ENCODE assay signal across 15 cellular contexts in the genomic region with DNA sequence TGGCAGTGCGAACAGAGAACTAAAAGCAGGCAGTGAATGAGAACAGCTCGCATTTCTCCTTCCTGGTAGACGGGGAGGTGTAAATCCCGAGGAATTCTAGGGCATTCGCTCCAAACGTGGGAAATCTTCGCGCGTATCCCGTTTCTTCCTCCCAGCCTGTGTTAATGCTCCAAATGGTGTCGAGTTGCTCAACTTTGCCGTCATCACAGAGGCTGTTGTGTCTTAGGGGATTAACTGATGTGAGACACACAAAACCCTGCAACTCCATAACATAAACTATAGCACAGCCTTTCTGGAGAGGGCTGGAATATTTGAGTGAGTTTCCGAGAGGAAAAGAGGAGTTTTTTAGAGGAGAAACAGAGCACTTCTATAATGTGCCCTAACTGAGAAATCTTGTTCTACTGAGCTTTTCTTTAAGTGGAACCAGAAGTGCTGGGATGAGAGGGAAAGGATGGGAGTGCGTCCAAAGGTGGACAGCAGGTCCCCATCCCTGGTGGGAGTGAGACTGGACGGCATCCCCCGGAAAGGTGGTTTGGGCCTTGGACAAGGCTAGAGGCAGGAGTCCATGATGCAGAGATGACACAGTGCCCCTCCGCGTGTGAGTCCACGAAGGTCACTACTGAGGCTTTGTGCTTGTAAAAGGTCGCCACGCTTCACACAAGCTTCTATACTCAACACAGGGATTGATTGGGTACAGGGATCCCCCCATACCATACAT. TPM values are rescaled to one million over a fixed set of nuclear protein-coding genes. Genes with fewer than 3 reads are reported as not detected.
DNase-seq lines count a peak whose midpoint lies in the region; ATAC-seq and TF ChIP-seq lines count a peak whose summit lies in the region.
"Had no signal": no experiment of that assay in that cellular context is flagged by ENCODE, and none has a peak within 500 bp of the region (broad histone marks: within the 10 kb centered on the region; RNA-seq: fewer than 3 reads in every experiment).

No MANE protein-coding gene starts in this region.

- no peak overlapping the region for H3K4ac ChIP-seq in mesenchymal stem cell (ENCODE audit: low read depth in 1 of 2, low read length in 2 of 2)

- no peak overlapping the region for H4K8ac ChIP-seq in mesenchymal stem cell (ENCODE audit: low read length)

- H2AFZ ChIP-seq in mesenchymal stem cell (ENCODE audit: low read depth, low read length): no peak overlapping the region

- intact Hi-C loops in spleen (cut with DNase I; ENCODE audit: low total_unique reads): no loop called here

- DNase-seq in T-helper 2 cell treated with Interferon-gamma antibody and Interleukin-4, amounts not matched to agents 5 μg/mL and 100 μg/mL, for 36 hours (ENCODE audit: low spot score): no peak
- DNase-seq in T-helper 2 cell: no peak
- DNase-seq in mesenchymal stem cell: no peak
- DNase-seq in spleen: peak; percentile 36
- no peak for DNase-seq in NCI-H2107 (lab: John Stamatoyannopoulos, UW)
- no peak for DNase-seq in DMS114 treated with DMSO at 0.1 percent for 48 hours (lab: John Stamatoyannopoulos, UW; ENCODE audit: unreplicated experiment)
- DNase-seq: C1 segment of cervical spinal cord, DMS153, NCI-H1048, NCI-H146, NCI-H2081, NCI-H2227 treated with DMSO at 0.1 percent for 48 hours had no signal

- no peak overlapping the region for H2BK15ac ChIP-seq in mesenchymal stem cell (ENCODE audit: low read depth, poor library complexity, severe bottlenecking)

- 14% methylated on average over 16 of the region's 21 CpGs for WGBS in mesenchymal stem cell
- 6 to 9% (median 8%) methylated on average over 21 of the region's 21 CpGs for WGBS in spleen, 5 donors

- H2BK120ac ChIP-seq in mesenchymal stem cell (ENCODE audit: low read depth, low read length): no peak overlapping the region

- no peak for TF ChIP-seq POLR2A in spleen (IDR thresholded peaks at IDR 0.05)

- no peak overlapping the region for H3K18ac ChIP-seq in mesenchymal stem cell (ENCODE audit: low read depth in 1 of 2, low read length in 2 of 2)

- H3K4me1 Mint-ChIP-seq in T-helper 2 cell treated with Interferon-gamma antibody and Interleukin-4, amounts not matched to agents 5 μg/mL and 100 μg/mL, for 36 hours (ENCODE audit: low read depth): peaks cover 2% of the 10 kb centered on the region
- peaks cover 49% of the 10 kb centered on the region for H3K4me1 Mint-ChIP-seq in brain

- H4K91ac ChIP-seq in mesenchymal stem cell (ENCODE audit: low read length): peak overlapping the region; percentile 82

- H3K4me2 ChIP-seq in mesenchymal stem cell (ENCODE audit: low read length, poor library complexity, severe bottlenecking): no peak overlapping the region

- H3K9me3 Mint-ChIP-seq in T-helper 2 cell treated with Interferon-gamma antibody and Interleukin-4, amounts not matched to agents 5 μg/mL and 100 μg/mL, for 36 hours: no peaks in the 10 kb centered on the region
- H3K9me3 Mint-ChIP-seq in brain: peaks cover 0 to 6% (median 0%) of the 10 kb centered on the region in 5 experiments

- H3K4me1 ChIP-seq in mesenchymal stem cell (ENCODE audit: control insufficient read depth, insufficient read depth, low read depth, low read length) (peaks cover 28% of the 10 kb centered on the region), spleen (peaks cover 7 to 65% (median 47%) of the 10 kb centered on the region in 6 donors)

- H3K27me3 ChIP-seq in mesenchymal stem cell (ENCODE audit: control insufficient read depth in 1 of 2, insufficient read depth in 1 of 2, low read length in 2 of 2): peaks cover 95 to 98% of the 10 kb centered on the region in 2 experiments
- peaks cover 5 to 99% (median 95%) of the 10 kb centered on the region in 7 donors for H3K27me3 ChIP-seq in spleen (replicated peaks in 1 of 7)

- no peaks in the 10 kb centered on the region for H3K36me3 Mint-ChIP-seq in T-helper 2 cell treated with Interferon-gamma antibody and Interleukin-4, amounts not matched to agents 5 μg/mL and 100 μg/mL, for 36 hours (ENCODE audit: low read depth)
- H3K36me3 Mint-ChIP-seq in brain: no peaks in the 10 kb centered on the region

- no peak overlapping the region for H3K14ac ChIP-seq in mesenchymal stem cell (ENCODE audit: low read length in 2 of 2)

- TF ChIP-seq CTCF in brain (conservative IDR thresholded peaks at IDR 0.05): no peak
- no peak for TF ChIP-seq CTCF in spleen (IDR thresholded peaks at IDR 0.05 in 8 of 11, conservative IDR thresholded peaks at IDR 0.05 in 3 of 11)

- H3K79me1 ChIP-seq in mesenchymal stem cell (replicated peaks; ENCODE audit: low read length, poor library complexity, severe bottlenecking): no peaks in the 10 kb centered on the region

- H3K9ac ChIP-seq in mesenchymal stem cell (ENCODE audit: low read length): no peak overlapping the region

- no peak overlapping the region for H2BK5ac ChIP-seq in mesenchymal stem cell (ENCODE audit: low read depth, low read length, poor library complexity, severe bottlenecking)

- H2BK12ac ChIP-seq in mesenchymal stem cell (ENCODE audit: low read length in 2 of 2): no peak overlapping the region

- no peak overlapping the region for H2AK5ac ChIP-seq in mesenchymal stem cell (ENCODE audit: low read length, severe bottlenecking)

- peak overlapping the region; percentile 26 for H3K27ac Mint-ChIP-seq in T-helper 2 cell treated with Interferon-gamma antibody and Interleukin-4, amounts not matched to agents 5 μg/mL and 100 μg/mL, for 36 hours
- H3K27ac Mint-ChIP-seq in brain: no peak overlapping the region

- H3K23ac ChIP-seq in mesenchymal stem cell (ENCODE audit: low read length in 2 of 2): no peak overlapping the region

- H3K4me3 ChIP-seq in mesenchymal stem cell (ENCODE audit: insufficient read depth in 1 of 2, low read depth in 1 of 2, low read length in 2 of 2) (no peak overlapping the region), spleen (no peak overlapping the region)

- H3K4me3 Mint-ChIP-seq in T-helper 2 cell treated with Interferon-gamma antibody and Interleukin-4, amounts not matched to agents 5 μg/mL and 100 μg/mL, for 36 hours: no peak overlapping the region
- H3K4me3 Mint-ChIP-seq in brain: peak overlapping the region in 3 of 5 experiments; percentile 7 to 74 (median 18)

- H3K27ac ChIP-seq in mesenchymal stem cell (ENCODE audit: low read length, poor library complexity, severe bottlenecking) (no peak overlapping the region), spleen (no peak overlapping the region)

- H3K9me3 ChIP-seq in mesenchymal stem cell (ENCODE audit: control insufficient read depth, low read length) (peaks cover 6% of the 10 kb centered on the region), spleen (no peaks in the 10 kb centered on the region)

- H3K36me3 ChIP-seq in mesenchymal stem cell (ENCODE audit: control insufficient read depth in 1 of 2, insufficient read depth in 2 of 2, low read depth in 1 of 2, low read length in 2 of 2) (no peaks in the 10 kb centered on the region), spleen (no peaks in the 10 kb centered on the region)

- no peak for ATAC-seq in HG02763 (IDR thresholded peaks at IDR 0.05; ENCODE audit: unreplicated experiment)

- peaks cover 81% of the 10 kb centered on the region for H3K27me3 Mint-ChIP-seq in T-helper 2 cell treated with Interferon-gamma antibody and Interleukin-4, amounts not matched to agents 5 μg/mL and 100 μg/mL, for 36 hours (ENCODE audit: low read depth)
- peaks cover 99% of the 10 kb centered on the region for H3K27me3 Mint-ChIP-seq in brain

RNA-seq across cellular contexts. Expression of a gene that starts 6.2 kb away (rescaled TPM):
- 0.19 TPM for polyA plus RNA-seq in brain (ENCODE audit: insufficient read depth, low read depth, low replicate concordance)
- not detected for polyA plus RNA-seq in mesenchymal stem cell (2013, experiment 1 of 2)
- polyA plus RNA-seq in mesenchymal stem cell (2013, experiment 2 of 2): not detected
- not detected for total RNA-seq in spleen
- under 1 TPM in 2 of 3 donors, not detected in 1; 0.03 to 0.04 TPM for polyA plus RNA-seq in spleen
- total RNA-seq: MCF 10A had no signal
